1 cellular context compared by ENCODE assay signal in the genomic region with DNA sequence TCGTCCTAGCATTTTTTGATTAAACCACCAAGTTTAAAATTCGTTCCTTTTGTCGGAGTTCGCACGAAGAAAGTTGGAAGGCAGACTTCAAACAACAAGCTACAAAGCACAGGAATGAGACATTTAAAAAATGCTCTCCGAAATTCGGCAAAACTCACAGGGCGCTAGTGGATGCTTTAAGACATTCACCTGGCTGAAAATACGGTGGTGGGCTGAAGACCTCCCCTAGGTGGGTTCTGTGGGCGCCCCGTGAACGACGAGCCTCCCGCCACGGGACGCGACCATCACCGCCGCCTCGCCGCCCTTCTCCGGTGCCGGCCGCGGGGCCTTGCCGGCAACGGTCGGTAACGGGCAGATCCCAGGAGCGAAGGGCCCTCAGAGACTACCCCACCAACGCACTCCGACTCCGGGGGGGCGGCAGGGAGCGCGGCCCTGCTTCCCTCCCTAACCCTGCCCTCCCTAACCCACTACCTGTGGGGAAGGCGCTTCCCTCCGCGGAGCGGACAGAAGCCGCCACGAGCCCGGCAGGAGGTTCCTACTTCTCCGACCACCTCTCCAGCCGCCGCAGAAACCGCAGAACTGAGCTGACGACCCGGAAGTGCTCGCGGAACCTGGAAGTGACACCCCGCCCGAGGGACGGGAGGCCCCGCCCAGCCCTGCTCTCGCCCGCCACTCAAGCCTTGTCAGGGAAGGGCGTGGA.
TF ChIP-seq lines count a peak whose summit lies in the region.

A gene with protein sequence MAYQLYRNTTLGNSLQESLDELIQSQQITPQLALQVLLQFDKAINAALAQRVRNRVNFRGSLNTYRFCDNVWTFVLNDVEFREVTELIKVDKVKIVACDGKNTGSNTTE (minus strand): TSS at position 581 of the 700 bp plus-strand sequence. CDS start 5,238 bp downstream, outside the sequence.

TF ChIP-seq in GM23338, 12 proteins besides CTCF, POLR2A, EP300 and RAD21 (continued from another document):
- TF ChIP-seq, protein P1, sequence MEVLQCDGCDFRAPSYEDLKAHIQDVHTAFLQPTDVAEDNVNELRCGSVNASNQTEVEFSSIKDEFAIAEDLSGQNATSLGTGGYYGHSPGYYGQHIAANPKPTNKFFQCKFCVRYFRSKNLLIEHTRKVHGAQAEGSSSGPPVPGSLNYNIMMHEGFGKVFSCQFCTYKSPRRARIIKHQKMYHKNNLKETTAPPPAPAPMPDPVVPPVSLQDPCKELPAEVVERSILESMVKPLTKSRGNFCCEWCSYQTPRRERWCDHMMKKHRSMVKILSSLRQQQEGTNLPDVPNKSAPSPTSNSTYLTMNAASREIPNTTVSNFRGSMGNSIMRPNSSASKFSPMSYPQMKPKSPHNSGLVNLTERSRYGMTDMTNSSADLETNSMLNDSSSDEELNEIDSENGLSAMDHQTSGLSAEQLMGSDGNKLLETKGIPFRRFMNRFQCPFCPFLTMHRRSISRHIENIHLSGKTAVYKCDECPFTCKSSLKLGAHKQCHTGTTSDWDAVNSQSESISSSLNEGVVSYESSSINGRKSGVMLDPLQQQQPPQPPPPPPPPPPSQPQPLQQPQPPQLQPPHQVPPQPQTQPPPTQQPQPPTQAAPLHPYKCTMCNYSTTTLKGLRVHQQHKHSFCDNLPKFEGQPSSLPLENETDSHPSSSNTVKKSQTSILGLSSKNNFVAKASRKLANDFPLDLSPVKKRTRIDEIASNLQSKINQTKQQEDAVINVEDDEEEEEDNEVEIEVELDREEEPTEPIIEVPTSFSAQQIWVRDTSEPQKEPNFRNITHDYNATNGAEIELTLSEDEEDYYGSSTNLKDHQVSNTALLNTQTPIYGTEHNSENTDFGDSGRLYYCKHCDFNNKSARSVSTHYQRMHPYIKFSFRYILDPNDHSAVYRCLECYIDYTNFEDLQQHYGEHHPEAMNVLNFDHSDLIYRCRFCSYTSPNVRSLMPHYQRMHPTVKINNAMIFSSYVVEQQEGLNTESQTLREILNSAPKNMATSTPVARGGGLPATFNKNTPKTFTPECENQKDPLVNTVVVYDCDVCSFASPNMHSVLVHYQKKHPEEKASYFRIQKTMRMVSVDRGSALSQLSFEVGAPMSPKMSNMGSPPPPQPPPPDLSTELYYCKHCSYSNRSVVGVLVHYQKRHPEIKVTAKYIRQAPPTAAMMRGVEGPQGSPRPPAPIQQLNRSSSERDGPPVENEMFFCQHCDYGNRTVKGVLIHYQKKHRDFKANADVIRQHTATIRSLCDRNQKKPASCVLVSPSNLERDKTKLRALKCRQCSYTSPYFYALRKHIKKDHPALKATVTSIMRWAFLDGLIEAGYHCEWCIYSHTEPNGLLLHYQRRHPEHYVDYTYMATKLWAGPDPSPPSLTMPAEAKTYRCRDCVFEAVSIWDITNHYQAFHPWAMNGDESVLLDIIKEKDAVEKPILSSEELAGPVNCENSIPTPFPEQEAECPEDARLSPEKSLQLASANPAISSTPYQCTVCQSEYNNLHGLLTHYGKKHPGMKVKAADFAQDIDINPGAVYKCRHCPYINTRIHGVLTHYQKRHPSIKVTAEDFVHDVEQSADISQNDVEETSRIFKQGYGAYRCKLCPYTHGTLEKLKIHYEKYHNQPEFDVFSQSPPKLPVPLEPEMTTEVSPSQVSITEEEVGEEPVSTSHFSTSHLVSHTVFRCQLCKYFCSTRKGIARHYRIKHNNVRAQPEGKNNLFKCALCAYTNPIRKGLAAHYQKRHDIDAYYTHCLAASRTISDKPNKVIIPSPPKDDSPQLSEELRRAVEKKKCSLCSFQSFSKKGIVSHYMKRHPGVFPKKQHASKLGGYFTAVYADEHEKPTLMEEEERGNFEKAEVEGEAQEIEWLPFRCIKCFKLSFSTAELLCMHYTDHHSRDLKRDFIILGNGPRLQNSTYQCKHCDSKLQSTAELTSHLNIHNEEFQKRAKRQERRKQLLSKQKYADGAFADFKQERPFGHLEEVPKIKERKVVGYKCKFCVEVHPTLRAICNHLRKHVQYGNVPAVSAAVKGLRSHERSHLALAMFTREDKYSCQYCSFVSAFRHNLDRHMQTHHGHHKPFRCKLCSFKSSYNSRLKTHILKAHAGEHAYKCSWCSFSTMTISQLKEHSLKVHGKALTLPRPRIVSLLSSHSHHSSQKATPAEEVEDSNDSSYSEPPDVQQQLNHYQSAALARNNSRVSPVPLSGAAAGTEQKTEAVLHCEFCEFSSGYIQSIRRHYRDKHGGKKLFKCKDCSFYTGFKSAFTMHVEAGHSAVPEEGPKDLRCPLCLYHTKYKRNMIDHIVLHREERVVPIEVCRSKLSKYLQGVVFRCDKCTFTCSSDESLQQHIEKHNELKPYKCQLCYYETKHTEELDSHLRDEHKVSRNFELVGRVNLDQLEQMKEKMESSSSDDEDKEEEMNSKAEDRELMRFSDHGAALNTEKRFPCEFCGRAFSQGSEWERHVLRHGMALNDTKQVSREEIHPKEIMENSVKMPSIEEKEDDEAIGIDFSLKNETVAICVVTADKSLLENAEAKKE (CRISPR knock-in tag; IDR thresholded peaks at IDR 0.05), result no peak
